Comparison of ENCODE assay signal across 21 cellular contexts in the genomic region with DNA sequence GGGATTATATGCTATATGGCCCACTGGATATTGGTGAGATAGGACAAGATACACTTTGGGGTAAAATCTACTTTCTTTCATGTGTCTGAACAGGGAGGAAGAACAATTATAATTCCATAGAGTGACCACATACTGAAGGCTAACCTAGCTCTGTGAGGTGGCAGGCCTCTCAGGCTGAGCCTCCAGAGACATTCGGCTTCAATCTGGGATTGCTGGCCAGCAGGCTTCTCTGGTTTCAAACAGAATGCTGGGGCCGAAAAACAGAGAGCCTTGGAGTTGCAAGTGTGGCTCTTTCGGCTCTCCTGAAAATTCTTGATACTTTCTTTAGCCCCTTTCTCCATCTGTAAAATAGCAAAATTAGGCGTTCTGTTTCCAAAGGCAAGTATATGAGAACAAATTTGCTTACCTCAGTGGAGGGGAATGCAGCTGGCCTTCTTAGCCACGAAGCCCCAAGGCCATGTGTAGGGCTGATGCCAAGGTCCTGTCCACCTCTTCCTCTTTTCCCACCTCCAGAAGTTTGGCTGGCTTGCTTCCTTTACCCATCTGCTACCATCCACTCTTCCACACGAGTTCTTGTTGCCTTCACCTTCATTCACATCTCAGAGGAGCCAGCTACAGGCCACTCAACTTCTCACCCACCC. TPM values are rescaled to one million over a fixed set of nuclear protein-coding genes. Genes with fewer than 3 reads are reported as not detected.
DNase-seq lines count a peak whose midpoint lies in the region; TF ChIP-seq lines count a peak whose summit lies in the region.
"Had no signal": no experiment of that assay in that cellular context is flagged by ENCODE, and none has a peak within 500 bp of the region (broad histone marks: within the 10 kb centered on the region; RNA-seq: fewer than 3 reads in every experiment).

No MANE protein-coding gene starts in this region.

- H3K36me3 ChIP-seq in smooth muscle cell (ENCODE audit: low read depth): no peaks in the 10 kb centered on the region

- H3F3A ChIP-seq in smooth muscle cell (ENCODE audit: low read depth): no peaks in the 10 kb centered on the region

- H3K79me2 ChIP-seq in smooth muscle cell (ENCODE audit: low read depth): no peaks in the 10 kb centered on the region

- H3K9me3 ChIP-seq in smooth muscle cell (replicated peaks; ENCODE audit: low read depth): no peaks in the 10 kb centered on the region

- H3K4me2 ChIP-seq in smooth muscle cell: peak overlapping the region; percentile 18

- peak overlapping the region; percentile 76 for H3K27ac ChIP-seq in smooth muscle cell (ENCODE audit: low read depth)
- H3K27ac ChIP-seq: 22Rv1 had no signal

- H3K4me3 ChIP-seq in fibroblast of the aortic adventitia (ENCODE audit: low read depth, low read length) (no peak overlapping the region), smooth muscle cell (no peak overlapping the region)

- H4K20me1 ChIP-seq in smooth muscle cell (ENCODE audit: low read depth): no peaks in the 10 kb centered on the region

- H2AFZ ChIP-seq in smooth muscle cell (ENCODE audit: low read depth): no peak overlapping the region

- 69% methylated on average over 6 of the region's 6 CpGs for WGBS in smooth muscle cell (ENCODE audit: low lambda C conversion rate)

- no peak overlapping the region for H3K9ac ChIP-seq in smooth muscle cell (ENCODE audit: low read depth)

- no peaks in the 10 kb centered on the region for H3K27me3 ChIP-seq in smooth muscle cell (ENCODE audit: low read depth)

- H3K4me1 ChIP-seq in smooth muscle cell (ENCODE audit: low read depth): no peaks in the 10 kb centered on the region

- TF ChIP-seq CTCF in fibroblast of the aortic adventitia (IDR thresholded peaks at IDR 0.05; ENCODE audit: insufficient read depth, low read length): no peak
- TF ChIP-seq CTCF in smooth muscle cell (IDR thresholded peaks at IDR 0.05; ENCODE audit: borderline replicate concordance, insufficient read depth, poor library complexity, severe bottlenecking): no peak

- DNase-seq in DMS 273 (lab: John Stamatoyannopoulos, UW; ENCODE audit: unreplicated experiment) (peak; percentile 30), DMS 273 treated with DMSO at 0.1 percent for 48 hours (lab: John Stamatoyannopoulos, UW) (no peak), RPMI7951 (ENCODE audit: low read depth) (peak; percentile 87), fibroblast of the aortic adventitia (ENCODE audit: low read depth) (peak; percentile 48), smooth muscle cell (lab: John Stamatoyannopoulos, UW; ENCODE audit: unreplicated experiment) (no peak), NCI-H1694 (lab: John Stamatoyannopoulos, UW) (no peak), HuH-7.5 (ENCODE audit: low spot score) (no peak)
- no peak for DNase-seq in activated CD8-positive, alpha-beta memory T cell treated with anti-CD3 and anti-CD28 coated beads, Interleukin-2, amount 50 U/mL, for 48 hours
- DNase-seq: activated CD4-positive, alpha-beta T cell treated with anti-CD3 and anti-CD28 coated beads, Interleukin-2, amount 50 U/mL, for 4 hours; activated T-cell treated with anti-CD3 and anti-CD28 coated beads, Interleukin-2, amount 50 U/mL, for 4 hours; CD4-positive, CD25-positive, alpha-beta regulatory T cell; DND-41; effector memory CD8-positive, alpha-beta T cell; left colon; NCI-H187; NCI-H524; posterior cingulate gyrus; stimulated activated naive CD4-positive, alpha-beta T cell had no signal

RNA-seq across cellular contexts. Expression of a gene that starts 30.0 kb away (rescaled TPM):
- total RNA-seq in RPMI7951 (2014; rRNA removed; shearing (Covaris generic)): not detected in 2 replicates
- total RNA-seq in fibroblast of the aortic adventitia (ENCODE audit: low replicate concordance): not detected in 2 replicates
- total RNA-seq in smooth muscle cell: 1.7 TPM in 1 of 2 replicates, not detected in the other
- polyA plus RNA-seq in smooth muscle cell: not detected in 2 replicates
- total RNA-seq: activated T-cell treated with anti-CD3 and anti-CD28 coated beads, Interleukin-2, amount 50 U/mL, for 4 hours; CD4-positive, CD25-positive, alpha-beta regulatory T cell; fibroblast of villous mesenchyme; left colon; ureter had no signal
- polyA plus RNA-seq: CD4-positive, CD25-positive, alpha-beta regulatory T cell had no signal

Comparison
In these comparisons a context has a peak if more than half of its experiments do, and no peak if none do; other contexts are left out.
1. DNase-seq: peak in DMS 273 (single experiment), RPMI7951 (single experiment) and fibroblast of the aortic adventitia (single experiment); none in DMS 273 treated with DMSO at 0.1 percent for 48 hours (single experiment), smooth muscle cell (single experiment), activated CD8-positive, alpha-beta memory T cell treated with anti-CD3 and anti-CD28 coated beads, Interleukin-2, amount 50 U/mL, for 48 hours (single experiment), NCI-H1694 (single experiment) and HuH-7.5 (single experiment).